In genomic region chr7:106717997-106718871, GRCh38 we compare ENCODE assay signal across 8 cellular contexts. TPM values are rescaled to one million over a fixed set of nuclear protein-coding genes. Genes with fewer than 3 reads are reported as not detected.
DNase-seq lines count a peak whose midpoint lies in the region; ATAC-seq, FAIRE-seq and TF ChIP-seq lines count a peak whose summit lies in the region.

No MANE protein-coding gene starts in this region.

- no peak for FAIRE-seq in GM19239 (lab: Jason Lieb, UNC)

- H3K36me3 ChIP-seq in OCI-LY1 (ENCODE audit: insufficient read depth, low read length), result no peaks in the 10 kb centered on the region

- no peaks in the 10 kb centered on the region for H3K27me3 ChIP-seq in OCI-LY1 (ENCODE audit: insufficient read depth, low read length)

- no peaks in the 10 kb centered on the region for H3K79me2 ChIP-seq in OCI-LY1 (ENCODE audit: insufficient read depth, low read length)

- H2AFZ ChIP-seq in OCI-LY1 (ENCODE audit: low read length), result no peak overlapping the region

- H3K9ac ChIP-seq in OCI-LY1 (ENCODE audit: low read length), result no peak overlapping the region

- H3F3A ChIP-seq in OCI-LY1 (ENCODE audit: insufficient read depth, low read length), result no peaks in the 10 kb centered on the region

- no peak overlapping the region for H3K4me3 ChIP-seq in OCI-LY1 (ENCODE audit: low read depth, low read length, poor library complexity, severe bottlenecking)

- no peak for TF ChIP-seq CTCF in OCI-LY1 (IDR thresholded peaks at IDR 0.05; ENCODE audit: low read length)

- peak overlapping the region; percentile 2; the same call in 1 of the 2 replicates for H3K4me2 ChIP-seq in OCI-LY1 (ENCODE audit: low read length)

- no peaks in the 10 kb centered on the region for H3K9me2 ChIP-seq in OCI-LY1 (ENCODE audit: low read depth, low read length)

- no peak overlapping the region for H3K27ac ChIP-seq in OCI-LY1 (ENCODE audit: low read depth, low read length, poor library complexity, severe bottlenecking)

- H4K20me1 ChIP-seq in OCI-LY1 (ENCODE audit: insufficient read depth, low read length), result no peaks in the 10 kb centered on the region

- H3K4me1 ChIP-seq in OCI-LY1 (ENCODE audit: insufficient read depth, low read length, severe bottlenecking), result peaks cover 8% of the 10 kb centered on the region

- DNase-seq in activated T-cell treated with anti-CD3 and anti-CD28 coated beads for 48 hours (ENCODE audit: low read depth), result peak; percentile 70
- peak; percentile 98 for DNase-seq in glomerular endothelial cell (ENCODE audit: extremely low read depth, low read depth, low spot score)
- peak; percentile 87 for DNase-seq in stimulated activated CD4-positive, alpha-beta T cell treated with anti-CD3 and anti-CD28 coated beads, Interleukin-15, amount 100 ng/mL, for 24 hours
- no peak for DNase-seq in GM19238 (ENCODE audit: insufficient read length, low spot score)
- DNase-seq in GM19239 (ENCODE audit: insufficient read length, low spot score), result no peak

- no peaks in the 10 kb centered on the region for H3K9me3 ChIP-seq in OCI-LY1 (ENCODE audit: low read length)

- ATAC-seq in GM18511 (IDR thresholded peaks at IDR 0.05; ENCODE audit: unreplicated experiment), result peak; percentile 81
- peak; percentile 68 for ATAC-seq in HG03045 (IDR thresholded peaks at IDR 0.05; ENCODE audit: unreplicated experiment)

RNA-seq across cellular contexts. Expression of gene CCDC71L, which starts 57.3 kb away (rescaled TPM):
- total RNA-seq in glomerular endothelial cell, result 31.4 and 52.4 TPM in 2 replicates

Comparison
In these comparisons a context has a peak if more than half of its experiments do, and no peak if none do; other contexts are left out.
1. DNase-seq: peak in activated T-cell treated with anti-CD3 and anti-CD28 coated beads for 48 hours (single experiment), glomerular endothelial cell (single experiment) and stimulated activated CD4-positive, alpha-beta T cell treated with anti-CD3 and anti-CD28 coated beads, Interleukin-15, amount 100 ng/mL, for 24 hours (single experiment); none in GM19238 (single experiment) and GM19239 (single experiment).